ENCODE assay signal across 1 cellular context in genomic region chr19:8241646-8242045, GRCh38.
TF ChIP-seq lines count a peak whose summit lies in the region.

No MANE protein-coding gene starts in this region.

TF ChIP-seq in SK-N-SH, 30 proteins besides CTCF, POLR2A, EP300 and RAD21 (continued from another document):
- TF ChIP-seq USF1 (IDR thresholded peaks at IDR 0.05; ENCODE audit: borderline replicate concordance, low read depth) (no peak), ELF1 (IDR thresholded peaks at IDR 0.05) (no peak), TCF12 (IDR thresholded peaks at IDR 0.05) (no peak)
